12 cellular contexts compared by ENCODE assay signal in genomic region chr6:28368522-28368921, GRCh38. TPM values are rescaled to one million over a fixed set of nuclear protein-coding genes. Genes with fewer than 3 reads are reported as not detected.
A peak's percentile ranks its signal among the peaks of the same experiment; 100 is the strongest.
DNase-seq lines count a peak whose midpoint lies in the region; ATAC-seq and TF ChIP-seq lines count a peak whose summit lies in the region.
"Had no signal": no experiment of that assay in that cellular context is flagged by ENCODE, and none has a peak within 500 bp of the region (broad histone marks: within the 10 kb centered on the region; RNA-seq: fewer than 3 reads in every experiment).

No MANE protein-coding gene starts in this region.

- H3K27ac ChIP-seq in caudate nucleus (ENCODE audit: low read depth, low read length) = no peak overlapping the region
- H3K27ac ChIP-seq: upper lobe of left lung had no signal

- peak; percentile 52 for DNase-seq in GM12865 (ENCODE audit: low read depth)
- peak; percentile 80 for DNase-seq in SIG-M5 (lab: John Stamatoyannopoulos, UW)
- DNase-seq in caudate nucleus (lab: John Stamatoyannopoulos, UW) = no peak
- DNase-seq in NCI-H2107 (lab: John Stamatoyannopoulos, UW) = no peak
- no peak for DNase-seq in mesothelial cell of epicardium (ENCODE audit: low spot score in 2 of 2, unreplicated experiment in 2 of 2)
- DNase-seq: activated naive CD4-positive, alpha-beta T cell treated with anti-CD3 and anti-CD28 coated beads, Interleukin-2, amount 50 U/mL, for 16 hours; NCI-H1092; stimulated activated CD4-positive, alpha-beta T cell treated with anti-CD3 and anti-CD28 coated beads, Interleukin-1b, Interleukin-23, amount 100 ng/mL, for 48 hours; upper lobe of left lung had no signal

- H3K4me1 Mint-ChIP-seq in mesothelial cell of epicardium = no peaks in the 10 kb centered on the region

- TF ChIP-seq CTCF in GM12865 (IDR thresholded peaks at IDR 0.05; ENCODE audit: insufficient read depth, low read depth, low read length, missing control alignments) (no peak), mesothelial cell of epicardium (IDR thresholded peaks at IDR 0.05; ENCODE audit: unreplicated experiment) (no peak)

- ATAC-seq in GM19328 (IDR thresholded peaks at IDR 0.05; ENCODE audit: unreplicated experiment) = peak; percentile 61
- peak; percentile 68 for ATAC-seq in HG03066 (IDR thresholded peaks at IDR 0.05; ENCODE audit: low read depth, unreplicated experiment)
- ATAC-seq in HG02642 (IDR thresholded peaks at IDR 0.05; ENCODE audit: poor library complexity, unreplicated experiment) = no peak

- H3K9me3 Mint-ChIP-seq in mesothelial cell of epicardium = no peaks in the 10 kb centered on the region

- no peak overlapping the region for H3K4me3 ChIP-seq in GM12865 (ENCODE audit: low read depth, low read length)
- H3K4me3 ChIP-seq: upper lobe of left lung had no signal

- no peak overlapping the region for H3K4me3 Mint-ChIP-seq in mesothelial cell of epicardium

- H3K36me3 Mint-ChIP-seq in mesothelial cell of epicardium = peaks cover 30% of the 10 kb centered on the region

- no peaks in the 10 kb centered on the region for H3K27me3 Mint-ChIP-seq in mesothelial cell of epicardium (ENCODE audit: low read depth)

- no peak overlapping the region for H3K27ac Mint-ChIP-seq in mesothelial cell of epicardium

RNA-seq across cellular contexts. Expression of gene ZKSCAN3, which starts 18.8 kb away (rescaled TPM):
- total RNA-seq in mesothelial cell of epicardium = 11.2 to 12.9 TPM (median 12.1 TPM) in 3 replicates

RNA-seq across cellular contexts. Expression of gene ZSCAN12, which starts 31.0 kb away (rescaled TPM):
- 13.4 to 14.0 TPM (median 13.9 TPM) in 3 replicates for total RNA-seq in mesothelial cell of epicardium

RNA-seq across cellular contexts. Expression of gene ZSCAN31, which starts 32.6 kb away (rescaled TPM):
- total RNA-seq in mesothelial cell of epicardium = 5.8 to 8.8 TPM (median 6.0 TPM) in 3 replicates

Comparison
In these comparisons a context has a peak if more than half of its experiments do, and no peak if none do; other contexts are left out.
1. DNase-seq: peak in GM12865 (single experiment) and SIG-M5 (single experiment); none in caudate nucleus (0 of 61), NCI-H2107 (single experiment) and mesothelial cell of epicardium (0 of 2).